ENCODE assay signal across 18 cellular contexts in the genomic region with DNA sequence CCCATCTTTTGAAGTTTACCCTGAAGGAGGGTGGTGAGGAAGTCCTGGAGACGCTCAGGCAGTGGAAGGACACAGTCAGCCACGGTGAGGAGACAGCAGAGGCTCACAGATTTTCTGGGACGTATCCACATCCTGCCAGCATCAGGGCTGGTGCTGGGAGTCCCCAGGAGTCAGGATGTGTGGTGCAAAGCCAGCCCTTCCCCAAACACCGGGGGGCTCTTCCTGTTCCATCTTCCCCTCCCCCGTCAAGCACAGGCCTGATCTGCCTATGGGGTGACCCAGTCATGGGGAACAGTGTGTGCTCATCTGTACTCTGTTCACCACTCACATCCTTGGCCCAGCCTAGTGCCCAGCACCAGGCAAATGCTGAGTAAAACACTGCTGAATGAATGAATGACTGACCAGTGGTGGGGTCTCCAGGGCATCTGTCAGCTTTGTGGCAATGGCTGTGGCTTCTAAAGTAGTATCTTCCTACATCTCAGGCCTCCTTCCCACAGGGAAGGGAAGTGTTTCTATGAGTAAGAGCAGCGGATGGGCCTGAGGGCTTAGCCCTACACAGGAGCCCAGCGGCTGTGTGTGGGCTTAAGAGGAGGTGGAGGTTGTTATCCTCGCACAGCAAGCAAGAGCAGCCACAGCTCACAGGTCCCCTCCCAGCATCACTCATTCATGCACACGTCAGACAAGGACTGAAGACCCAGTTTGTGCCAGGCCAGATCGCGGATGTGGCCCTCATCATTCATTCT. TPM values are rescaled to one million over a fixed set of nuclear protein-coding genes. Genes with fewer than 3 reads are reported as not detected.
DNase-seq lines count a peak whose midpoint lies in the region; ATAC-seq, FAIRE-seq and TF ChIP-seq lines count a peak whose summit lies in the region.
"Had no signal": no experiment of that assay in that cellular context is flagged by ENCODE, and none has a peak within 500 bp of the region (broad histone marks: within the 10 kb centered on the region; RNA-seq: fewer than 3 reads in every experiment).

No MANE protein-coding gene starts in this region.

- H3K9me3 Mint-ChIP-seq in GM23338: no peaks in the 10 kb centered on the region; the same call in 2 of the 3 replicates
- H3K9me3 Mint-ChIP-seq: CD14-positive monocyte had no signal

- H3K27me3 ChIP-seq in BLaER1 (no peaks in the 10 kb centered on the region), GM23338 (ENCODE audit: insufficient read depth) (no peaks in the 10 kb centered on the region), keratinocyte (ENCODE audit: control insufficient read depth, extremely low read depth, insufficient read depth, low read length) (peaks cover 12% of the 10 kb centered on the region), right cardiac atrium (ENCODE audit: control insufficient read depth, insufficient read depth) (no peaks in the 10 kb centered on the region)

- no peak overlapping the region for H3K4me3 ChIP-seq in BLaER1
- no peak overlapping the region for H3K4me3 ChIP-seq in GM23338
- H3K4me3 ChIP-seq in keratinocyte (ENCODE audit: control insufficient read depth in 2 of 3, extremely low read depth in 1 of 3, insufficient read depth in 2 of 3, low read depth in 1 of 3, low read length in 3 of 3): no peak overlapping the region
- H3K4me3 ChIP-seq in right cardiac atrium (ENCODE audit: low read length): no peak overlapping the region
- H3K4me3 ChIP-seq: A549, PC-9 had no signal

- H3K27me3 Mint-ChIP-seq in GM23338 (ENCODE audit: insufficient read depth, low read depth, poor library complexity) (peaks cover 11% of the 10 kb centered on the region), T-helper 17 cell (peaks cover 5% of the 10 kb centered on the region)

- ATAC-seq in GM23338 (peak; percentile 43; the same call in 1 of the 3 replicates), T-helper 17 cell (no peak), right cardiac atrium (no peak)
- ATAC-seq: A549 had no signal

- no peak overlapping the region for H2AFZ ChIP-seq in GM23338
- H2AFZ ChIP-seq in keratinocyte (ENCODE audit: control insufficient read depth, low read length): no peak overlapping the region
- H2AFZ ChIP-seq: PC-9 had no signal

- H3K9me1 ChIP-seq in keratinocyte (ENCODE audit: control insufficient read depth, extremely low read depth, insufficient read depth, low read length): no peaks in the 10 kb centered on the region

- no peaks in the 10 kb centered on the region for H3K9me2 ChIP-seq in GM23338 (ENCODE audit: insufficient read depth)

- FAIRE-seq in keratinocyte (lab: Jason Lieb, UNC): no peak
- FAIRE-seq: A549, H54 had no signal

- H4K20me1 ChIP-seq in BLaER1: no peaks in the 10 kb centered on the region
- H4K20me1 ChIP-seq in GM23338 (replicated peaks; ENCODE audit: insufficient read depth): no peaks in the 10 kb centered on the region
- no peaks in the 10 kb centered on the region for H4K20me1 ChIP-seq in keratinocyte (ENCODE audit: control insufficient read depth, extremely low read depth, insufficient read depth, low read length)

- H3K79me2 ChIP-seq in GM23338 (replicated peaks; ENCODE audit: insufficient read depth) (no peaks in the 10 kb centered on the region), keratinocyte (ENCODE audit: control insufficient read depth, insufficient read depth, low read length) (no peaks in the 10 kb centered on the region)

- dilution Hi-C loops in keratinocyte (cut with MboI; ENCODE audit: extremely low pct_ligation_motif_present, low sequenced_read_pairs): no loop called here

- DNase-seq in GM23338 (ENCODE audit: low spot score) (peak; percentile 28), T-helper 17 cell (no peak), keratinocyte (ENCODE audit: low read depth, low spot score) (peak; percentile 17), germinal center (ENCODE audit: low spot score) (no peak), activated gamma-delta T cell treated with Interleukin-2 at 50 U/mL for 16 hours (no peak), right cardiac atrium (no peak)
- no peak for DNase-seq in activated CD4-positive, alpha-beta T cell treated with anti-CD3 and anti-CD28 coated beads for 48 hours
- DNase-seq: EL; IMR-90; Kasumi-1; NCI-H1417; NCI-H187 treated with DMSO at 0.1 percent for 48 hours; NK-92 treated with Interleukin-12 subunit alpha and Interleukin-12 subunit beta, amount 100 ng/mL, for 24 hours; PC-9 had no signal

- no peak for TF ChIP-seq CTCF in GM23338 (conservative IDR thresholded peaks at IDR 0.05; ENCODE audit: low read depth in 2 of 2)
- TF ChIP-seq CTCF in keratinocyte (optimal IDR thresholded peaks at IDR 0.05 in 1 of 3, IDR thresholded peaks at IDR 0.05 in 1 of 3, conservative IDR thresholded peaks at IDR 0.05 in 1 of 3; ENCODE audit: extremely low read depth in 1 of 3, insufficient read depth in 2 of 3, low read length in 3 of 3): no peak

- H3K36me3 Mint-ChIP-seq in GM23338 (ENCODE audit: low read depth) (no peaks in the 10 kb centered on the region; the same call in 2 of the 3 replicates), T-helper 17 cell (ENCODE audit: low read depth) (no peaks in the 10 kb centered on the region)
- H3K36me3 Mint-ChIP-seq: CD14-positive monocyte had no signal

- no peaks in the 10 kb centered on the region for H3F3A ChIP-seq in GM23338 (replicated peaks; ENCODE audit: low read depth)

- peak overlapping the region; percentile 29; the same call in 1 of the 2 replicates for H3K4me2 ChIP-seq in BLaER1
- no peak overlapping the region for H3K4me2 ChIP-seq in GM23338
- H3K4me2 ChIP-seq in keratinocyte (ENCODE audit: control insufficient read depth, extremely low read depth, insufficient read depth, low read depth, low read length): no peak overlapping the region
- H3K4me2 ChIP-seq: PC-9 had no signal

- H3K27ac ChIP-seq in BLaER1 (0 out of 2 replicates have a peak overlapping the region, but pooled peaks have one; percentile 2), GM23338 (ENCODE audit: low read depth) (no peak overlapping the region), keratinocyte (ENCODE audit: control insufficient read depth, insufficient read depth, low read length) (no peak overlapping the region), right cardiac atrium (ENCODE audit: low read length) (no peak overlapping the region)
- H3K27ac ChIP-seq: PC-9 had no signal

- 70% methylated on average over 11 of the region's 11 CpGs for WGBS in right cardiac atrium

- H3K9ac ChIP-seq in BLaER1: no peak overlapping the region
- no peak overlapping the region for H3K9ac ChIP-seq in keratinocyte (ENCODE audit: control insufficient read depth, extremely low read depth, insufficient read depth, low read length)

- H3K9me3 ChIP-seq in BLaER1 (no peaks in the 10 kb centered on the region), T-helper 17 cell (ENCODE audit: control insufficient read depth, low read length, poor library complexity, severe bottlenecking) (no peaks in the 10 kb centered on the region), keratinocyte (ENCODE audit: control insufficient read depth, low read depth, low read length) (no peaks in the 10 kb centered on the region), right cardiac atrium (ENCODE audit: control insufficient read depth, low read length) (no peaks in the 10 kb centered on the region)
- H3K9me3 ChIP-seq: A549 had no signal

- peaks cover 19% of the 10 kb centered on the region for H3K4me1 Mint-ChIP-seq in GM23338
- H3K4me1 Mint-ChIP-seq in T-helper 17 cell: peaks cover 3% of the 10 kb centered on the region
- H3K4me1 Mint-ChIP-seq: CD14-positive monocyte had no signal

- H3K4me3 Mint-ChIP-seq in GM23338 (no peak overlapping the region), T-helper 17 cell (no peak overlapping the region)
- H3K4me3 Mint-ChIP-seq: CD14-positive monocyte had no signal

- H3K27ac Mint-ChIP-seq in GM23338 (0 out of 2 replicates have a peak overlapping the region, but pooled peaks have one; percentile 5), T-helper 17 cell (peak overlapping the region; percentile 14)
- H3K27ac Mint-ChIP-seq: CD14-positive monocyte had no signal

- intact Hi-C loops in right cardiac atrium (cut with DNase I): no loop called here

- H3K4me1 ChIP-seq in BLaER1 (peaks cover 44% of the 10 kb centered on the region), GM23338 (ENCODE audit: insufficient read depth) (peaks cover 6% of the 10 kb centered on the region), keratinocyte (ENCODE audit: control insufficient read depth, extremely low read depth, insufficient read depth, low read length) (peaks cover 23% of the 10 kb centered on the region), right cardiac atrium (ENCODE audit: control insufficient read depth, insufficient read depth, low read length) (no peaks in the 10 kb centered on the region)

- H3K36me3 ChIP-seq in BLaER1: peaks cover 10% of the 10 kb centered on the region
- H3K36me3 ChIP-seq in GM23338 (ENCODE audit: insufficient read depth): no peaks in the 10 kb centered on the region
- no peaks in the 10 kb centered on the region for H3K36me3 ChIP-seq in keratinocyte (ENCODE audit: control insufficient read depth in 2 of 2, extremely low read depth in 1 of 2, insufficient read depth in 2 of 2, low read length in 2 of 2)

TF ChIP-seq in GM23338, 12 proteins besides CTCF, POLR2A, EP300 and RAD21 (continues in another document):
- TF ChIP-seq EZH2phosphoT487 (IDR thresholded peaks at IDR 0.05; ENCODE audit: unreplicated experiment) (no peak), STAT1 (IDR thresholded peaks at IDR 0.05; ENCODE audit: unreplicated experiment) (no peak)

RNA-seq across cellular contexts. Expression of a gene that starts 23.3 kb away (rescaled TPM):
- total RNA-seq in GM23338 (2014; rRNA removed; shearing (Covaris generic)): 1.8 and 2.7 TPM in 2 replicates
- polyA plus RNA-seq in GM23338 (2016; fragmentation: Nextera tagmentation; extraction: Ambion mirVana) (0.44 and 0.57 TPM in 2 replicates), keratinocyte (not detected in 3 replicates), right cardiac atrium (0.02 TPM)
- total RNA-seq in T-helper 17 cell (under 1 TPM in 1 of 2 donors, not detected in 1; 0.07 TPM), right cardiac atrium (under 1 TPM in 2 of 4 donors, not detected in 2; 0.08 to 0.09 TPM)
- polyA plus RNA-seq in keratinocyte (2011; ENCODE audit: low read depth): not detected
- not detected in 2 replicates for polyA plus RNA-seq in keratinocyte (2011; cell fraction: cytosol; rRNA removed)
- polyA plus RNA-seq in keratinocyte (2011; cell fraction: nucleus; rRNA removed): not detected in 2 replicates
- polyA plus RNA-seq in keratinocyte (2012; ENCODE audit: low replicate concordance): not detected in 2 replicates
- not detected in 3 replicates for polyA minus RNA-seq in keratinocyte
- polyA minus RNA-seq in keratinocyte (2011; cell fraction: cytosol; rRNA and poly(A)+ RNA removed): not detected
- not detected in 2 replicates for polyA minus RNA-seq in keratinocyte (2011; cell fraction: nucleus; rRNA and poly(A)+ RNA removed)
- total RNA-seq: PC-9 had no signal
- polyA plus RNA-seq: CD14-positive monocyte, IMR-90 had no signal

Comparison
In these comparisons a context has a peak if more than half of its experiments do, and no peak if none do; other contexts are left out.
1. DNase-seq: peak in GM23338 (single experiment) and keratinocyte (single experiment); none in T-helper 17 cell (0 of 3), activated CD4-positive, alpha-beta T cell treated with anti-CD3 and anti-CD28 coated beads for 48 hours (single experiment), germinal center (single experiment), activated gamma-delta T cell treated with Interleukin-2 at 50 U/mL for 16 hours (single experiment) and right cardiac atrium (0 of 3).